In genomic region chr10:1539216-1539615, GRCh38 we compare ENCODE assay signal across 14 cellular contexts.
"Had no signal": no experiment of that assay in that cellular context is flagged by ENCODE, and none has a peak within 500 bp of the region (broad histone marks: within the 10 kb centered on the region; RNA-seq: fewer than 3 reads in every experiment).

No MANE protein-coding gene starts in this region.

- H3K27ac ChIP-seq: epithelial cell of prostate, esophagus muscularis mucosa, gastrocnemius medialis, heart right ventricle, ovary had no signal

- DNase-seq: effector memory CD8-positive, alpha-beta T cell; gastrocnemius medialis; heart right ventricle; mammary epithelial cell; mucosa of descending colon; ovary; right cardiac atrium; stimulated activated naive CD4-positive, alpha-beta T cell; trophoblast cell had no signal

- H3K36me3 ChIP-seq: esophagus muscularis mucosa, gastrocnemius medialis, heart right ventricle, ovary had no signal

- H3K27me3 ChIP-seq: gastrocnemius medialis, heart right ventricle, ovary had no signal

- H3K9me3 ChIP-seq: esophagus muscularis mucosa, gastrocnemius medialis, heart right ventricle, mucosa of descending colon, ovary had no signal

- FAIRE-seq: colon, islet of Langerhans, urothelium cell line had no signal

- H3K4me1 ChIP-seq: esophagus muscularis mucosa, gastrocnemius medialis, heart right ventricle had no signal

- H3K4me3 ChIP-seq: esophagus muscularis mucosa, gastrocnemius medialis, heart right ventricle, mucosa of descending colon, ovary had no signal
